In genomic region chr13:96036515-96036914, GRCh38 we compare ENCODE assay signal across 23 cellular contexts. TPM values are rescaled to one million over a fixed set of nuclear protein-coding genes. Genes with fewer than 3 reads are reported as not detected.
"Had no signal": no experiment of that assay in that cellular context is flagged by ENCODE, and none has a peak within 500 bp of the region (broad histone marks: within the 10 kb centered on the region; RNA-seq: fewer than 3 reads in every experiment).

No MANE protein-coding gene starts in this region.

- DNase-seq: IMR-90, Karpas-422, KG1, MG63, NCI-H1092 treated with DMSO at 0.1 percent for 48 hours, NCI-H1436, NCI-H187, NCI-H2029, NCI-H2171, NCI-H226, NCI-H446, NCI-H510A, NCI-H524 treated with DMSO at 0.1 percent for 48 hours, NCI-H69, NCI-H774, Peyer's patch, SHP77 treated with DMSO at 0.1 percent for 48 hours, SJCRH30, T-helper 1 cell had no signal

- H3K27me3 ChIP-seq: MG63, Peyer's patch, SJCRH30 had no signal

- H3K36me3 ChIP-seq: MG63, Peyer's patch had no signal

- ATAC-seq: HepG2, Right ventricle myocardium inferior, SK-N-SH treated with all-trans-retinoic acid at 6 μM for 48 hours had no signal

- H3K27ac ChIP-seq: Peyer's patch, SJCRH30 had no signal

- H3K4me1 ChIP-seq: Peyer's patch, SJCRH30 had no signal

- H3K4me3 ChIP-seq: MG63, Peyer's patch, SJCRH30 had no signal

- FAIRE-seq: HepG2 had no signal

- H3K9me3 ChIP-seq: Peyer's patch, SJCRH30 had no signal

RNA-seq across cellular contexts. Expression of gene HS6ST3, which starts 53.4 kb away (rescaled TPM):
- total RNA-seq: HepG2, IMR-90, RPMI7951 had no signal
- polyA plus RNA-seq: HepG2, IMR-90 had no signal
